In the genomic region with DNA sequence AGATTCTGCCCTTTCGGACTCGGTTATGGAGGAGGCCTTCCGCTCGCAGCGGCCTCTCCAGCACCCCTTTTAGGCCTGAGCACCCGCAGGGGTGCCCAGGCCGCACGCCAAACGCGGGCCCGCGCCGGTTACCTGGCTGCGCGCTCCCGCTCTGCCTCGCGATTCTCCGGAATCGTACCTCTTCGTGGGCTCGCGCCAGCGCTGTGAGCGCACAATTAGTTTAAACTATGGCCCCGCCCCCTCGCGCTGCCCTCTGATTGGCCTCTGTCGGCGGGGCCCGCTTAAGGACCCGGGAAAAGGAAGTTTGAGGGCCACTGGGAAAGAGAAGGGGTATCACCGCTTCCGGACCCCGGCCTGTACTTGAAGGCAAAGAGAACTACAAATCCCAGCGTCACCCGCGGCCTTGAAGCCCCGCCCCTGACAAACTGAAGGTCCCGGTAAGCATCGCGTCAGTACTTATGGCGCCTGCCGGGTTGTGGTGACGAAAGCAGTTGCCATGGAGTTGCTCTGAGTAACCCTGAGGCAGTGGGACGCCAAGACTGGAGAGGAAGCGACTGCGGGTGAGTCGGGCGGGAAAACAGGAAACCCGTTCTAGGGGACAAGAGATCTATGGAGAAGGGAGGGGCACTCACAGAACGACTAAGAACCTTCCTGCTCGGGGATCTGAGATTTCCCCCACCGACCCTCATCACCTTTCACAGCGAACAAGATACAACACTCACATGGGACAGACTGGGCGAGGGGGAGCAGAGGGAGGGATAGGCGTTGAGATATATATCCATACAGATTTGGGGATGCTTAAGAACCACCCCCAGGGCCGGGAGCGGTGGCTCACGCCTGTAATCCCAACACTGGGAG, we compare ENCODE assay signal across 8 cellular contexts. TPM values are rescaled to one million over a fixed set of nuclear protein-coding genes. Genes with fewer than 3 reads are reported as not detected.
DNase-seq lines count a peak whose midpoint lies in the region; ATAC-seq and TF ChIP-seq lines count a peak whose summit lies in the region.

A gene with protein sequence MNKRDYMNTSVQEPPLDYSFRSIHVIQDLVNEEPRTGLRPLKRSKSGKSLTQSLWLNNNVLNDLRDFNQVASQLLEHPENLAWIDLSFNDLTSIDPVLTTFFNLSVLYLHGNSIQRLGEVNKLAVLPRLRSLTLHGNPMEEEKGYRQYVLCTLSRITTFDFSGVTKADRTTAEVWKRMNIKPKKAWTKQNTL (plus strand): TSS at position 525 of the 858 bp plus-strand sequence. CDS start 8,234 bp downstream, outside the sequence.
A gene with protein sequence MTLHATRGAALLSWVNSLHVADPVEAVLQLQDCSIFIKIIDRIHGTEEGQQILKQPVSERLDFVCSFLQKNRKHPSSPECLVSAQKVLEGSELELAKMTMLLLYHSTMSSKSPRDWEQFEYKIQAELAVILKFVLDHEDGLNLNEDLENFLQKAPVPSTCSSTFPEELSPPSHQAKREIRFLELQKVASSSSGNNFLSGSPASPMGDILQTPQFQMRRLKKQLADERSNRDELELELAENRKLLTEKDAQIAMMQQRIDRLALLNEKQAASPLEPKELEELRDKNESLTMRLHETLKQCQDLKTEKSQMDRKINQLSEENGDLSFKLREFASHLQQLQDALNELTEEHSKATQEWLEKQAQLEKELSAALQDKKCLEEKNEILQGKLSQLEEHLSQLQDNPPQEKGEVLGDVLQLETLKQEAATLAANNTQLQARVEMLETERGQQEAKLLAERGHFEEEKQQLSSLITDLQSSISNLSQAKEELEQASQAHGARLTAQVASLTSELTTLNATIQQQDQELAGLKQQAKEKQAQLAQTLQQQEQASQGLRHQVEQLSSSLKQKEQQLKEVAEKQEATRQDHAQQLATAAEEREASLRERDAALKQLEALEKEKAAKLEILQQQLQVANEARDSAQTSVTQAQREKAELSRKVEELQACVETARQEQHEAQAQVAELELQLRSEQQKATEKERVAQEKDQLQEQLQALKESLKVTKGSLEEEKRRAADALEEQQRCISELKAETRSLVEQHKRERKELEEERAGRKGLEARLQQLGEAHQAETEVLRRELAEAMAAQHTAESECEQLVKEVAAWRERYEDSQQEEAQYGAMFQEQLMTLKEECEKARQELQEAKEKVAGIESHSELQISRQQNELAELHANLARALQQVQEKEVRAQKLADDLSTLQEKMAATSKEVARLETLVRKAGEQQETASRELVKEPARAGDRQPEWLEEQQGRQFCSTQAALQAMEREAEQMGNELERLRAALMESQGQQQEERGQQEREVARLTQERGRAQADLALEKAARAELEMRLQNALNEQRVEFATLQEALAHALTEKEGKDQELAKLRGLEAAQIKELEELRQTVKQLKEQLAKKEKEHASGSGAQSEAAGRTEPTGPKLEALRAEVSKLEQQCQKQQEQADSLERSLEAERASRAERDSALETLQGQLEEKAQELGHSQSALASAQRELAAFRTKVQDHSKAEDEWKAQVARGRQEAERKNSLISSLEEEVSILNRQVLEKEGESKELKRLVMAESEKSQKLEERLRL (N-terminal part only) (minus strand): TSS at position 217 of the 858 bp plus-strand sequence. CDS start 44,599 bp downstream, outside the sequence.

- H3K4me1 Mint-ChIP-seq in natural killer cell, result peaks cover 36 to 38% of the 10 kb centered on the region in 2 donors

- H3K4me3 Mint-ChIP-seq in natural killer cell, result peak within 1 kb of the TSS; percentile 98

- H3K4me2 ChIP-seq in Loucy (ENCODE audit: low read depth, low read length, poor library complexity, severe bottlenecking), result peak within 1 kb of the TSS; percentile 94

- peak within 1 kb of the TSS; percentile 76 for H3K4me3 ChIP-seq in H7 (ENCODE audit: insufficient read depth, low read depth, low read length)
- peak within 1 kb of the TSS; percentile 98 for H3K4me3 ChIP-seq in Loucy (ENCODE audit: low read length, poor library complexity, severe bottlenecking)
- H3K4me3 ChIP-seq in RWPE2 (ENCODE audit: severe bottlenecking), result peak within 1 kb of the TSS; percentile 56
- peak within 1 kb of the TSS; percentile 62 for H3K4me3 ChIP-seq in fibroblast of pulmonary artery (replicated peaks; ENCODE audit: low read depth, low read length)

- peak; percentile 100 for DNase-seq in ELR (ENCODE audit: low read depth)
- peak; percentile 93 for DNase-seq in H7
- DNase-seq in RWPE2 (ENCODE audit: low spot score), result peak; percentile 99
- DNase-seq in activated T-helper 9 cell treated with anti-CD3 and anti-CD28 coated beads, Interleukin-2, amount 50 U/mL, for 16 hours (ENCODE audit: low read depth), result peak; percentile 98
- peak; percentile 100 for DNase-seq in fibroblast of pulmonary artery (ENCODE audit: low read depth)
- DNase-seq in natural killer cell, result peak; percentile 95
- peak; percentile 96 to 100 (median 99) for DNase-seq in stimulated activated naive CD4-positive, alpha-beta T cell (lab: John Stamatoyannopoulos, UW)

- ATAC-seq in RWPE2 (ENCODE audit: low read depth) (peak; percentile 93), natural killer cell (peak; percentile 83 to 95 (median 86))

- H3K36me3 Mint-ChIP-seq in natural killer cell, result no peaks in the 10 kb centered on the region

- no peaks in the 10 kb centered on the region for H3K27me3 Mint-ChIP-seq in natural killer cell (ENCODE audit: low read depth in 2 of 2)

- peak within 1 kb of the TSS; percentile 68 for H3K27ac ChIP-seq in RWPE2 (ENCODE audit: poor library complexity, severe bottlenecking)

- no peaks in the 10 kb centered on the region for H3F3A ChIP-seq in Loucy (ENCODE audit: low read depth)

- peak within 1 kb of the TSS; percentile 84 for H3K9ac ChIP-seq in Loucy (ENCODE audit: low read depth, low read length, poor library complexity, severe bottlenecking)

- H3K36me3 ChIP-seq in H7 (replicated peaks; ENCODE audit: control insufficient read depth, insufficient read depth, low read length) (no peaks in the 10 kb centered on the region), Loucy (ENCODE audit: insufficient read depth, low read length) (no peaks in the 10 kb centered on the region), RWPE2 (ENCODE audit: low read depth) (peaks cover 17% of the 10 kb centered on the region)

- no peaks in the 10 kb centered on the region for H3K9me2 ChIP-seq in Loucy (replicated peaks; ENCODE audit: low read depth, low read length)

- no peak for TF ChIP-seq CTCF in Loucy (conservative IDR thresholded peaks at IDR 0.05; ENCODE audit: low read length)
- no peak for TF ChIP-seq CTCF in RWPE2 (IDR thresholded peaks at IDR 0.05; ENCODE audit: poor library complexity, severe bottlenecking)
- TF ChIP-seq CTCF in fibroblast of pulmonary artery (IDR thresholded peaks at IDR 0.05; ENCODE audit: low read length, missing control alignments), result no peak
- no peak for TF ChIP-seq CTCF in natural killer cell (IDR thresholded peaks at IDR 0.05)

- peak within 1 kb of the TSS; percentile 80 for H2AFZ ChIP-seq in Loucy (ENCODE audit: low read length)

- H3K27me3 ChIP-seq in H7 (ENCODE audit: control insufficient read depth, insufficient read depth, low read length) (no peaks in the 10 kb centered on the region), Loucy (ENCODE audit: insufficient read depth, low read length, poor library complexity, severe bottlenecking) (no peaks in the 10 kb centered on the region), RWPE2 (ENCODE audit: insufficient read depth, poor library complexity, severe bottlenecking) (no peaks in the 10 kb centered on the region)

- no peaks in the 10 kb centered on the region for H3K9me3 Mint-ChIP-seq in natural killer cell

- no peaks in the 10 kb centered on the region for H3K9me3 ChIP-seq in Loucy (ENCODE audit: insufficient read depth, low read depth, low read length)
- no peaks in the 10 kb centered on the region for H3K9me3 ChIP-seq in RWPE2 (ENCODE audit: severe bottlenecking)

- peaks cover 48% of the 10 kb centered on the region for H3K79me2 ChIP-seq in Loucy (ENCODE audit: insufficient read depth, low read length)

- peaks cover 40% of the 10 kb centered on the region for H3K4me1 ChIP-seq in Loucy (ENCODE audit: insufficient read depth, low read length, poor library complexity, severe bottlenecking)
- peaks cover 25% of the 10 kb centered on the region for H3K4me1 ChIP-seq in RWPE2 (ENCODE audit: insufficient read depth, poor library complexity, severe bottlenecking)

- peak within 1 kb of the TSS; percentile 99 to 100 for H3K27ac Mint-ChIP-seq in natural killer cell

- peaks cover 30% of the 10 kb centered on the region for H4K20me1 ChIP-seq in Loucy (ENCODE audit: insufficient read depth, low read length, poor library complexity, severe bottlenecking)

- intact Hi-C loops in natural killer cell (cut with micrococcal nuclease), result loop anchor here (1.0 kb wide), 5 partner anchors 11 to 152 kb away; a partner anchor contains a TSS

RNA-seq across cellular contexts. Expression of the first gene that starts in this region (rescaled TPM):
- 4.2 and 6.7 TPM in 2 replicates for total RNA-seq in H7 (2014; rRNA removed; shearing (Covaris generic))
- total RNA-seq in natural killer cell, result 1 to 10 TPM; 2.0 to 3.1 (median 2.5) TPM

RNA-seq across cellular contexts. Expression of the second gene that starts in this region (rescaled TPM):
- total RNA-seq in H7 (2014; rRNA removed; shearing (Covaris generic)), result 97.5 and 125 TPM in 2 replicates
- total RNA-seq in natural killer cell, result 100 to 1,000 TPM; 261 to 290 (median 262) TPM

Comparison
In these comparisons a context has a peak if more than half of its experiments do, and no peak if none do; other contexts are left out.
1. Peak in every context shown above with its lines: DNase-seq, ATAC-seq, H3K4me3 ChIP-seq and H3K27ac ChIP-seq.